32 cellular contexts compared by ENCODE assay signal in genomic region chr6:132289761-132290160, GRCh38.
"Had no signal": no experiment of that assay in that cellular context is flagged by ENCODE, and none has a peak within 500 bp of the region (broad histone marks: within the 10 kb centered on the region; RNA-seq: fewer than 3 reads in every experiment).

No MANE protein-coding gene starts in this region.

- H3K27ac Mint-ChIP-seq: activated CD4-positive, alpha-beta memory T cell treated with anti-CD3 and anti-CD28 coated beads for 36 hours; activated CD4-positive, alpha-beta T cell treated with anti-CD3 and anti-CD28 coated beads, Interleukin-2, amount 10 ng/mL, durations not matched to agents 24 days and 14 days; activated naive CD4-positive, alpha-beta T cell treated with anti-CD3 and anti-CD28 coated beads, Interleukin-2, amount 10 ng/mL, durations not matched to agents 7 days and 5 days; activated naive CD8-positive, alpha-beta T cell treated with anti-CD3 and anti-CD28 coated beads, Interleukin-2, amount 10 ng/mL, durations not matched to agents 7 days and 5 days; endodermal cell; naive thymus-derived CD8-positive, alpha-beta T cell; neural progenitor cell; stimulated activated naive B cell treated with anti-CD40 and anti-IgM and Interleukin-4, amounts not matched to agents 10 μg/mL and 1 μg/mL and 100 μg/mL, for 72 hours; T-helper 17 cell had no signal

- H3K9me3 Mint-ChIP-seq: activated CD4-positive, alpha-beta memory T cell treated with anti-CD3 and anti-CD28 coated beads for 36 hours; activated CD4-positive, alpha-beta T cell treated with anti-CD3 and anti-CD28 coated beads, Interleukin-2, amount 10 ng/mL, durations not matched to agents 24 days and 14 days; activated naive CD4-positive, alpha-beta T cell treated with anti-CD3 and anti-CD28 coated beads, Interleukin-2, amount 10 ng/mL, durations not matched to agents 7 days and 5 days; activated naive CD8-positive, alpha-beta T cell treated with anti-CD3 and anti-CD28 coated beads, Interleukin-2, amount 10 ng/mL, durations not matched to agents 7 days and 5 days; endodermal cell; naive thymus-derived CD8-positive, alpha-beta T cell; neural progenitor cell; stimulated activated naive B cell treated with anti-CD40 and anti-IgM and Interleukin-4, amounts not matched to agents 10 μg/mL and 1 μg/mL and 100 μg/mL, for 72 hours had no signal

- H3K36me3 ChIP-seq: left lung, lower lobe of right lung, neural progenitor cell, sigmoid colon, suprapubic skin, tibial artery had no signal

- H2AFZ ChIP-seq: neural progenitor cell, parathyroid adenoma had no signal

- ATAC-seq: esophagus mucosa; left lung; lower lobe of right lung; naive thymus-derived CD8-positive, alpha-beta T cell; psoas muscle; stimulated activated naive B cell treated with anti-CD40 and anti-IgM and Interleukin-4, amounts not matched to agents 10 μg/mL and 1 μg/mL and 100 μg/mL, for 72 hours; T-helper 17 cell had no signal

- H3K27ac ChIP-seq: left lung, lower lobe of right lung, neural progenitor cell, parathyroid adenoma, psoas muscle, sigmoid colon, suprapubic skin, tibial artery had no signal

- H3K27me3 ChIP-seq: left lung, neural progenitor cell, sigmoid colon, suprapubic skin, tibial artery had no signal

- H3K4me1 ChIP-seq: left lung, lower lobe of right lung, neural progenitor cell, parathyroid adenoma, psoas muscle, sigmoid colon, suprapubic skin, tibial artery had no signal

- H3K9me3 ChIP-seq: left lung, lower lobe of right lung, psoas muscle, sigmoid colon, suprapubic skin, tibial artery had no signal

- FAIRE-seq: small intestine had no signal

- H3K79me2 ChIP-seq: parathyroid adenoma had no signal

- H3K4me1 Mint-ChIP-seq: activated CD4-positive, alpha-beta T cell treated with anti-CD3 and anti-CD28 coated beads, Interleukin-2, amount 10 ng/mL, durations not matched to agents 24 days and 14 days; activated naive CD4-positive, alpha-beta T cell treated with anti-CD3 and anti-CD28 coated beads, Interleukin-2, amount 10 ng/mL, durations not matched to agents 7 days and 5 days; activated naive CD8-positive, alpha-beta T cell treated with anti-CD3 and anti-CD28 coated beads, Interleukin-2, amount 10 ng/mL, durations not matched to agents 7 days and 5 days; endodermal cell; neural progenitor cell; T-helper 17 cell had no signal

- H3K36me3 Mint-ChIP-seq: activated CD4-positive, alpha-beta memory T cell treated with anti-CD3 and anti-CD28 coated beads for 36 hours; activated naive CD4-positive, alpha-beta T cell treated with anti-CD3 and anti-CD28 coated beads, Interleukin-2, amount 10 ng/mL, durations not matched to agents 7 days and 5 days; activated naive CD8-positive, alpha-beta T cell treated with anti-CD3 and anti-CD28 coated beads, Interleukin-2, amount 10 ng/mL, durations not matched to agents 7 days and 5 days; naive thymus-derived CD8-positive, alpha-beta T cell; neural progenitor cell; stimulated activated naive B cell treated with anti-CD40 and anti-IgM and Interleukin-4, amounts not matched to agents 10 μg/mL and 1 μg/mL and 100 μg/mL, for 72 hours had no signal

- H3K4me3 ChIP-seq: left lung, lower lobe of right lung, neural progenitor cell, psoas muscle, sigmoid colon, suprapubic skin, tibial artery had no signal

- H3K4me3 Mint-ChIP-seq: activated CD4-positive, alpha-beta memory T cell treated with anti-CD3 and anti-CD28 coated beads for 36 hours; activated CD4-positive, alpha-beta T cell treated with anti-CD3 and anti-CD28 coated beads, Interleukin-2, amount 10 ng/mL, durations not matched to agents 24 days and 14 days; activated naive CD4-positive, alpha-beta T cell treated with anti-CD3 and anti-CD28 coated beads, Interleukin-2, amount 10 ng/mL, durations not matched to agents 7 days and 5 days; activated naive CD8-positive, alpha-beta T cell treated with anti-CD3 and anti-CD28 coated beads, Interleukin-2, amount 10 ng/mL, durations not matched to agents 7 days and 5 days; endodermal cell; naive thymus-derived CD8-positive, alpha-beta T cell; neural progenitor cell; stimulated activated naive B cell treated with anti-CD40 and anti-IgM and Interleukin-4, amounts not matched to agents 10 μg/mL and 1 μg/mL and 100 μg/mL, for 72 hours; T-helper 17 cell had no signal

- H3K4me2 ChIP-seq: neural progenitor cell had no signal

- H3K27me3 Mint-ChIP-seq: stimulated activated naive B cell treated with anti-CD40 and anti-IgM and Interleukin-4, amounts not matched to agents 10 μg/mL and 1 μg/mL and 100 μg/mL, for 72 hours had no signal

- DNase-seq: activated CD4-positive, alpha-beta memory T cell treated with anti-CD3 and anti-CD28 coated beads for 36 hours; activated CD4-positive, alpha-beta T cell treated with anti-CD3 and anti-CD28 coated beads, Interleukin-2, amount 10 ng/mL, durations not matched to agents 24 days and 14 days; activated CD4-positive, CD25-positive, alpha-beta regulatory T cell treated with anti-CD3 and anti-CD28 coated beads, Interleukin-2, amount 50 U/mL, for 72 hours; activated CD8-positive, alpha-beta memory T cell treated with anti-CD3 and anti-CD28 coated beads, Interleukin-2, amount 50 U/mL, for 4 hours; activated gamma-delta T cell; activated naive CD4-positive, alpha-beta T cell treated with anti-CD3 and anti-CD28 coated beads, Interleukin-2, amount 10 ng/mL, durations not matched to agents 7 days and 5 days; activated naive CD8-positive, alpha-beta T cell treated with anti-CD3 and anti-CD28 coated beads, Interleukin-2, amount 10 ng/mL, durations not matched to agents 7 days and 5 days; activated T-cell treated with anti-CD3 and anti-CD28 coated beads, Interleukin-2, amount 50 U/mL, for 1 hour; amygdala; caudate nucleus; cortex of kidney; endodermal cell; head of caudate nucleus; hippocampal formation; kidney glomerular epithelial cell; left lung; lower lobe of right lung; mesenchymal stem cell; naive thymus-derived CD8-positive, alpha-beta T cell; occipital lobe; psoas muscle; sigmoid colon; small intestine; stimulated activated CD4-positive, alpha-beta T cell treated with anti-CD3 and anti-CD28 coated beads, Interleukin-4, amount 100 ng/mL, for 24 hours; stimulated activated naive B cell treated with anti-CD40 and anti-IgM and Interleukin-4, amounts not matched to agents 10 μg/mL and 1 μg/mL and 100 μg/mL, for 72 hours; T-helper 17 cell; T1000; tibial artery had no signal
